26 cellular contexts compared by ENCODE assay signal in genomic region chr5:8005416-8005815, GRCh38.
"Had no signal": no experiment of that assay in that cellular context is flagged by ENCODE, and none has a peak within 500 bp of the region (broad histone marks: within the 10 kb centered on the region; RNA-seq: fewer than 3 reads in every experiment).

No MANE protein-coding gene starts in this region.

- H3K4me3 ChIP-seq: heart right ventricle, hepatocyte, left lung, lower lobe of right lung, pancreas, prostate gland, right atrium auricular region, right lobe of liver, smooth muscle cell, upper lobe of right lung had no signal

- H3K27ac ChIP-seq: heart right ventricle, hepatocyte, left lung, lower lobe of right lung, pancreas, prostate gland, right atrium auricular region, right lobe of liver, upper lobe of right lung had no signal

- H3K27me3 ChIP-seq: heart right ventricle, hepatocyte, left lung, pancreas, right atrium auricular region, right lobe of liver, upper lobe of right lung had no signal

- H3K4me3 Mint-ChIP-seq: natural killer cell; stimulated activated memory B cell treated with anti-CD40 and anti-IgM and Interleukin-4, amounts not matched to agents 10 μg/mL and 1 μg/mL and 100 μg/mL, for 72 hours; stimulated activated naive CD8-positive, alpha-beta T cell treated with anti-CD3 and anti-CD28 coated beads, Interleukin-15, amount 100 ng/mL, for 72 hours had no signal

- H3K36me3 ChIP-seq: heart right ventricle, left lung, lower lobe of right lung, pancreas, prostate gland, right atrium auricular region, right lobe of liver, upper lobe of right lung had no signal

- DNase-seq: heart right ventricle; islet precursor cell; left lung; lower lobe of right lung; mammary epithelial cell; mesenchymal stem cell; naive B cell; natural killer cell; nucleus accumbens; pancreas; posterior cingulate gyrus; right lobe of liver; stimulated activated CD4-positive, alpha-beta T cell treated with anti-CD3 and anti-CD28 coated beads, Interleukin-1b, Interleukin-23, amount 100 ng/mL, for 48 hours; stimulated activated CD4-positive, alpha-beta T cell treated with anti-CD3 and anti-CD28 coated beads, Interleukin-2, amount 100 ng/mL, for 48 hours; stimulated activated CD4-positive, alpha-beta T cell treated with anti-CD3 and anti-CD28 coated beads, Interleukin-4, amount 100 ng/mL, for 4 hours; stimulated activated CD8-positive, alpha-beta memory T cell treated with anti-CD3 and anti-CD28 coated beads, Interleukin-4, amount 100 ng/mL, for 48 hours; stimulated activated naive CD4-positive, alpha-beta T cell treated with Interleukin-2 at 50 U/mL for 16 hours; stimulated activated naive CD8-positive, alpha-beta T cell treated with anti-CD3 and anti-CD28 coated beads, Interleukin-15, amount 100 ng/mL, for 72 hours; substantia nigra; trophoblast cell; upper lobe of right lung had no signal

- H3K4me1 Mint-ChIP-seq: natural killer cell; stimulated activated naive CD8-positive, alpha-beta T cell treated with anti-CD3 and anti-CD28 coated beads, Interleukin-15, amount 100 ng/mL, for 72 hours had no signal

- H3K27ac Mint-ChIP-seq: natural killer cell; stimulated activated memory B cell treated with anti-CD40 and anti-IgM and Interleukin-4, amounts not matched to agents 10 μg/mL and 1 μg/mL and 100 μg/mL, for 72 hours; stimulated activated naive CD8-positive, alpha-beta T cell treated with anti-CD3 and anti-CD28 coated beads, Interleukin-15, amount 100 ng/mL, for 72 hours had no signal

- H3K36me3 Mint-ChIP-seq: natural killer cell had no signal

- H3K27me3 Mint-ChIP-seq: stimulated activated memory B cell treated with anti-CD40 and anti-IgM and Interleukin-4, amounts not matched to agents 10 μg/mL and 1 μg/mL and 100 μg/mL, for 72 hours; stimulated activated naive CD8-positive, alpha-beta T cell treated with anti-CD3 and anti-CD28 coated beads, Interleukin-15, amount 100 ng/mL, for 72 hours had no signal

- H3K9me3 ChIP-seq: lower lobe of right lung, pancreas, prostate gland, right lobe of liver, upper lobe of right lung had no signal

- H3K4me1 ChIP-seq: heart right ventricle, left lung, lower lobe of right lung, pancreas, prostate gland, right atrium auricular region, right lobe of liver, upper lobe of right lung had no signal
